ENCODE assay signal across 7 cellular contexts in genomic region chr11:128451651-128452470, GRCh38.
DNase-seq lines count a peak whose midpoint lies in the region; ATAC-seq and TF ChIP-seq lines count a peak whose summit lies in the region.

No MANE protein-coding gene starts in this region.

- H2BK15ac ChIP-seq in IMR-90 (ENCODE audit: low read depth, low read length), result no peak overlapping the region; the same call in 2 of the 3 replicates

- BruUV-seq in IMR-90 (replicated peaks; lab: Mats Ljungman, UMichigan), result no TSS peak

- peak overlapping the region in 1 of 2 experiments; percentile 26; a peak in 1 of 4 replicates for H4K8ac ChIP-seq in IMR-90 (ENCODE audit: low read depth in 2 of 2, low read length in 2 of 2)

- dilution Hi-C loops in IMR-90 (cut with HindIII; ENCODE audit: low sequenced_read_pairs, unreplicated experiment), result no loop called here

- H3K9me1 ChIP-seq in IMR-90 (ENCODE audit: insufficient read depth, low read length), result peaks cover 24% of the 10 kb centered on the region

- no peak overlapping the region for H3K27ac ChIP-seq in IMR-90 (ENCODE audit: insufficient read depth, low read length)
- peak overlapping the region; percentile 82 to 85 for H3K27ac ChIP-seq in ascending aorta
- H3K27ac ChIP-seq in liver (ENCODE audit: low read depth in 1 of 2, low read length in 2 of 2), result peak overlapping the region in 1 of 2 donors; percentile 11
- H3K27ac ChIP-seq in thoracic aorta, result peak overlapping the region; percentile 71 to 76

- TF ChIP-seq RAD21 in IMR-90 (IDR thresholded peaks at IDR 0.05; ENCODE audit: low read length) (no peak), liver (IDR thresholded peaks at IDR 0.05) (peak in 1 of 2 donors; percentile 18)

- H2AFZ ChIP-seq in IMR-90 (replicated peaks; ENCODE audit: low read length, poor library complexity), result peak overlapping the region; percentile 78

- ATAC-seq in IMR-90 (ENCODE audit: low read depth) (peak; percentile 42), thoracic aorta (ENCODE audit: insufficient number of reproducible peaks, low FRiP score, low read depth) (peak; percentile 45), HG02588 (IDR thresholded peaks at IDR 0.05; ENCODE audit: unreplicated experiment) (no peak)

- peaks cover 6% of the 10 kb centered on the region for H3K36me3 ChIP-seq in IMR-90 (ENCODE audit: control insufficient read depth, insufficient read depth, low read length)
- peaks cover 3 to 5% of the 10 kb centered on the region in 2 donors for H3K36me3 ChIP-seq in ascending aorta
- H3K36me3 ChIP-seq in liver (ENCODE audit: control insufficient read depth in 4 of 4, insufficient read depth in 3 of 4, low read depth in 1 of 4, low read length in 3 of 4), result no peaks in the 10 kb centered on the region
- peaks cover 5% of the 10 kb centered on the region for H3K36me3 ChIP-seq in thoracic aorta

- no peak overlapping the region for H2BK20ac ChIP-seq in IMR-90 (ENCODE audit: low read depth, low read length)

- H3K4me1 ChIP-seq in IMR-90 (ENCODE audit: control insufficient read depth, insufficient read depth, low read length) (peaks cover 13% of the 10 kb centered on the region), ascending aorta (peaks cover 10 to 25% of the 10 kb centered on the region in 2 donors), liver (ENCODE audit: control insufficient read depth in 4 of 4, insufficient read depth in 4 of 4, low read length in 3 of 4) (peaks cover 0 to 4% (median under 1%) of the 10 kb centered on the region in 4 donors), thoracic aorta (ENCODE audit: control insufficient read depth in 1 of 2, low read depth in 2 of 2) (peaks cover 13 to 38% of the 10 kb centered on the region in 2 donors)

- DNase-seq in IMR-90 (peak; percentile 57), ascending aorta (ENCODE audit: low spot score in 2 of 2) (peak in 1 of 2 donors; percentile 86), thoracic aorta (ENCODE audit: low spot score) (no peak), NCI-H1436 treated with DMSO at 0.1 percent for 48 hours (lab: John Stamatoyannopoulos, UW) (no peak), DMS 273 treated with DMSO at 0.1 percent for 48 hours (lab: John Stamatoyannopoulos, UW) (no peak)

- no peak overlapping the region for H4K91ac ChIP-seq in IMR-90 (ENCODE audit: insufficient read depth, low read depth, low read length)

- H3K56ac ChIP-seq in IMR-90 (ENCODE audit: extremely low read depth, insufficient read depth, low read length), result no peak overlapping the region

- in situ Hi-C loops in IMR-90 (cut with MboI; ENCODE audit: low sequenced_read_pairs), result no loop called here

- H3K9me3 ChIP-seq in IMR-90 (ENCODE audit: control insufficient read depth, insufficient read depth, low read length), result no peaks in the 10 kb centered on the region
- H3K9me3 ChIP-seq in ascending aorta, result no peaks in the 10 kb centered on the region
- no peaks in the 10 kb centered on the region for H3K9me3 ChIP-seq in liver (ENCODE audit: control insufficient read depth in 4 of 4, low read length in 3 of 4)
- no peaks in the 10 kb centered on the region for H3K9me3 ChIP-seq in thoracic aorta

- H3K79me1 ChIP-seq in IMR-90 (ENCODE audit: low read depth in 1 of 2, low read length in 2 of 2), result peaks cover 7 to 24% of the 10 kb centered on the region in 2 experiments; a peak in 3 of 4 replicates

- H3K18ac ChIP-seq in IMR-90 (ENCODE audit: low read depth, low read length), result no peak overlapping the region

- H4K20me1 ChIP-seq in IMR-90 (ENCODE audit: insufficient read depth, low read length), result no peaks in the 10 kb centered on the region

- H4K5ac ChIP-seq in IMR-90 (ENCODE audit: low read depth, low read length), result 0 out of 2 replicates have a peak overlapping the region, but pooled peaks have one; percentile 12

- H2BK120ac ChIP-seq in IMR-90 (ENCODE audit: low read depth, low read length), result peak overlapping the region; percentile 44; the same call in 1 of the 2 replicates

- TF ChIP-seq POLR2A in IMR-90 (IDR thresholded peaks at IDR 0.05; ENCODE audit: low read depth, low read length), result peak; percentile 7; the same call in 1 of the 2 replicates

- TF ChIP-seq CTCF in IMR-90 (conservative IDR thresholded peaks at IDR 0.05; ENCODE audit: low read depth, low read length) (no peak), ascending aorta (IDR thresholded peaks at IDR 0.05) (no peak), liver (IDR thresholded peaks at IDR 0.05; ENCODE audit: low read depth, low read length, missing input control) (no peak), thoracic aorta (IDR thresholded peaks at IDR 0.05) (no peak)

- H2AK9ac ChIP-seq in IMR-90 (replicated peaks; ENCODE audit: low read depth, low read length, poor library complexity), result no peak overlapping the region

- H3K9ac ChIP-seq in IMR-90 (ENCODE audit: low read depth, low read length), result no peak overlapping the region
- H3K9ac ChIP-seq in liver (ENCODE audit: low read depth in 1 of 2, low read length in 2 of 2), result peak overlapping the region in 1 of 2 donors; percentile 5

- 50% methylated on average over 4 of the region's 26 CpGs; no CpG with 5 or more reads in 1 of the 2 experiments for WGBS in IMR-90 (ENCODE audit: extremely low coverage in 2 of 2, insufficient read length in 1 of 2), 2 experiments
- WGBS in liver, result 51% methylated on average over 26 of the region's 26 CpGs

- CTCF ChIA-PET in IMR-90 (lab: Yijun Ruan, JAX), result no interaction called here

- no peak overlapping the region for H2BK5ac ChIP-seq in IMR-90 (ENCODE audit: low read depth, low read length, poor library complexity, severe bottlenecking)

- peak overlapping the region; percentile 2 for H3K4me2 ChIP-seq in IMR-90 (ENCODE audit: low read depth, low read length)

- peak overlapping the region; percentile 37 for H3K4ac ChIP-seq in IMR-90 (ENCODE audit: low read depth, low read length)

- peak overlapping the region; percentile 7; the same call in 1 of the 2 replicates for H3K14ac ChIP-seq in IMR-90 (replicated peaks; ENCODE audit: low read depth, low read length)

- no peak overlapping the region for H2AK5ac ChIP-seq in IMR-90 (ENCODE audit: low read depth, low read length)

- H3K4me3 ChIP-seq in IMR-90 (ENCODE audit: insufficient read depth, low read depth, low read length) (no peak overlapping the region), ascending aorta (peak overlapping the region; percentile 16 to 58), liver (ENCODE audit: low read depth in 1 of 3, low read length in 3 of 3) (no peak overlapping the region), thoracic aorta (peak overlapping the region; percentile 62)

- POLR2A ChIA-PET in IMR-90 (lab: Charles Lee; ENCODE audit: unreplicated experiment), result no interaction called here

- no peak overlapping the region for H3K23ac ChIP-seq in IMR-90 (ENCODE audit: low read depth, low read length)

- H3K27me3 ChIP-seq in IMR-90 (ENCODE audit: control insufficient read depth, insufficient read depth, low read length) (no peaks in the 10 kb centered on the region), ascending aorta (no peaks in the 10 kb centered on the region), liver (ENCODE audit: control insufficient read depth in 4 of 4, insufficient read depth in 4 of 4, low read length in 3 of 4) (no peaks in the 10 kb centered on the region), thoracic aorta (replicated peaks; ENCODE audit: insufficient read depth) (no peaks in the 10 kb centered on the region)

- intact Hi-C loops in IMR-90 (cut with micrococcal nuclease) (loop anchor here (2.0 kb wide), 1 partner anchor 161 kb away; no protein-coding TSS in a partner anchor), ascending aorta (cut with DNase I) (loop anchor here (5.0 kb wide), 1 partner anchor 55 kb away; no protein-coding TSS in a partner anchor)

TF ChIP-seq in IMR-90, 13 proteins besides CTCF, POLR2A, EP300 and RAD21:
- no peak for TF ChIP-seq CEBPB (IDR thresholded peaks at IDR 0.05; ENCODE audit: low read depth, low read length)
- TF ChIP-seq NFE2L2 (IDR thresholded peaks at IDR 0.05; ENCODE audit: low read depth, low read length), result no peak
- 0 out of 2 replicates have a peak, but pooled peaks have one; percentile 26 for TF ChIP-seq MAZ (IDR thresholded peaks at IDR 0.05; ENCODE audit: borderline replicate concordance, low read depth, low read length)
- TF ChIP-seq CHD1 (IDR thresholded peaks at IDR 0.05; ENCODE audit: low read depth, low read length), result no peak
- TF ChIP-seq FOS (IDR thresholded peaks at IDR 0.05; ENCODE audit: low read depth, low read length), result no peak

TF ChIP-seq in liver, 16 proteins besides CTCF, POLR2A, EP300 and RAD21:
- TF ChIP-seq HNF4G (IDR thresholded peaks at IDR 0.05) (no peak), SP1 (IDR thresholded peaks at IDR 0.05) (no peak), YY1 (IDR thresholded peaks at IDR 0.05) (peak; percentile 14), JUND (IDR thresholded peaks at IDR 0.05) (no peak)

Comparison
In these comparisons a context has a peak if more than half of its experiments do, and no peak if none do; other contexts are left out.
1. H3K4me3 ChIP-seq: peak in ascending aorta (2 of 2) and thoracic aorta (single experiment); none in IMR-90 (single experiment) and liver (0 of 3).